8 cellular contexts compared by ENCODE assay signal in genomic region chr14:24368215-24368561, GRCh38. TPM values are rescaled to one million over a fixed set of nuclear protein-coding genes. Genes with fewer than 3 reads are reported as not detected.
A peak's percentile ranks its signal among the peaks of the same experiment; 100 is the strongest.
DNase-seq lines count a peak whose midpoint lies in the region; ATAC-seq and TF ChIP-seq lines count a peak whose summit lies in the region.

No MANE protein-coding gene starts in this region.

- TF ChIP-seq POLR2A in heart left ventricle (IDR thresholded peaks at IDR 0.05) (no peak), uterus (IDR thresholded peaks at IDR 0.05) (no peak)

- ATAC-seq in heart left ventricle (no peak), left ventricle myocardium superior (no peak), HG02981 (IDR thresholded peaks at IDR 0.05; ENCODE audit: unreplicated experiment) (no peak)

- no peaks in the 10 kb centered on the region for H3K27me3 Mint-ChIP-seq in chondrocyte (ENCODE audit: low read depth)

- 2 to 13% (median 8%) methylated on average over 14 to 15 of the region's 15 CpGs for WGBS in heart left ventricle, 4 donors

- H3K27ac Mint-ChIP-seq in chondrocyte (ENCODE audit: unreplicated experiment): peak overlapping the region; percentile 98

- peaks cover 44% of the 10 kb centered on the region for H3K4me1 Mint-ChIP-seq in chondrocyte (ENCODE audit: low read depth)

- H3K9me3 Mint-ChIP-seq in chondrocyte (ENCODE audit: low read depth): no peaks in the 10 kb centered on the region

- TF ChIP-seq CTCF in heart left ventricle (IDR thresholded peaks at IDR 0.05) (no peak), chondrocyte (IDR thresholded peaks at IDR 0.05) (no peak), uterus (IDR thresholded peaks at IDR 0.05) (no peak)

- H3K4me1 ChIP-seq in heart left ventricle: peaks cover 0 to 48% (median 20%) of the 10 kb centered on the region in 12 donors
- peaks cover 18% of the 10 kb centered on the region for H3K4me1 ChIP-seq in mucosa of stomach (ENCODE audit: control insufficient read depth, insufficient read depth, low read length)
- H3K4me1 ChIP-seq in uterus: no peaks in the 10 kb centered on the region

- no peaks in the 10 kb centered on the region for H3K9me3 ChIP-seq in heart left ventricle
- H3K9me3 ChIP-seq in mucosa of stomach (ENCODE audit: control insufficient read depth, low read length): no peaks in the 10 kb centered on the region
- H3K9me3 ChIP-seq in uterus: no peaks in the 10 kb centered on the region

- peak overlapping the region; percentile 60 to 99 (median 89) for H3K27ac ChIP-seq in heart left ventricle
- peak overlapping the region; percentile 94 to 99 for H3K27ac ChIP-seq in uterus

- H3K27me3 ChIP-seq in heart left ventricle (peaks cover 0 to 37% (median 6%) of the 10 kb centered on the region in 9 donors), mucosa of stomach (ENCODE audit: control insufficient read depth, insufficient read depth, low read length) (peaks cover 17% of the 10 kb centered on the region), uterus (no peaks in the 10 kb centered on the region)

- peak overlapping the region; percentile 27 to 81 (median 57) for H3K4me3 ChIP-seq in heart left ventricle
- H3K4me3 ChIP-seq in mucosa of stomach (ENCODE audit: low read length): peak overlapping the region; percentile 63
- peak overlapping the region; percentile 69 to 81 for H3K4me3 ChIP-seq in uterus

- peak in 1 of 5 donors; percentile 37 for DNase-seq in heart left ventricle
- no peak for DNase-seq in left ventricle myocardium superior
- DNase-seq in chondrocyte (ENCODE audit: low spot score): no peak
- DNase-seq in uterus: no peak
- no peak for DNase-seq in RPMI8226
- no peak for DNase-seq in NCI-H1048 (lab: John Stamatoyannopoulos, UW)

- peaks cover 7% of the 10 kb centered on the region for H3K36me3 Mint-ChIP-seq in chondrocyte (ENCODE audit: low read depth)

- H3K9ac ChIP-seq in mucosa of stomach (ENCODE audit: low read length): peak overlapping the region; percentile 81

- H3K36me3 ChIP-seq in heart left ventricle: peaks cover 0 to 3% (median 0%) of the 10 kb centered on the region in 9 donors
- H3K36me3 ChIP-seq in mucosa of stomach (ENCODE audit: control insufficient read depth, insufficient read depth, low read length): no peaks in the 10 kb centered on the region
- no peaks in the 10 kb centered on the region for H3K36me3 ChIP-seq in uterus

- H3K4me3 Mint-ChIP-seq in chondrocyte (ENCODE audit: unreplicated experiment): peak overlapping the region; percentile 92

- intact Hi-C loops in heart left ventricle (cut with DNase I) (loop anchor here in 4 of 10 donors (5.0 kb wide), 3 partner anchors 34 to 64 kb away; no protein-coding TSS in a partner anchor), left ventricle myocardium superior (cut with micrococcal nuclease) (no loop called here), uterus (cut with DNase I; ENCODE audit: low total_unique reads) (loop anchor here (5.0 kb wide), 1 partner anchor 64 kb away; no protein-coding TSS in a partner anchor)

RNA-seq across cellular contexts. Expression of gene NFATC4, which starts 0.2 kb away (rescaled TPM):
- total RNA-seq in heart left ventricle: 10 to 100 TPM in 7 of 9 donors, 1 to 10 TPM in 2; 6.5 to 19.1 (median 11.7) TPM
- 10 to 100 TPM; 12.5 to 23.0 TPM for polyA plus RNA-seq in heart left ventricle
- total RNA-seq in left ventricle myocardium superior: 21.7 TPM
- 93.4 to 99.2 TPM (median 97.7 TPM) in 3 replicates for total RNA-seq in chondrocyte
- total RNA-seq in uterus: 100 to 1,000 TPM in 1 of 4 donors, 10 to 100 TPM in 3; 25.6 to 187 (median 86.4) TPM

RNA-seq across cellular contexts. Expression of gene RIPK3, which starts 28.4 kb away (rescaled TPM):
- total RNA-seq in heart left ventricle (10 to 100 TPM in 1 of 9 donors, 1 to 10 TPM in 6, under 1 TPM in 2; 0.75 to 10.5 (median 3.0) TPM), left ventricle myocardium superior (3.5 TPM), chondrocyte (0.80 to 1.3 TPM (median 0.90 TPM) in 3 replicates), uterus (100 to 1,000 TPM in 1 of 4 donors, 1 to 10 TPM in 2, under 1 TPM in 1; 0.29 to 123 (median 6.0) TPM)
- polyA plus RNA-seq in heart left ventricle: 1 to 10 TPM; 4.0 to 4.4 TPM

RNA-seq across cellular contexts. Expression of gene NYNRIN, which starts 30.6 kb away (rescaled TPM):
- total RNA-seq in heart left ventricle: 10 to 100 TPM in 1 of 9 donors, 1 to 10 TPM in 8; 3.7 to 10.0 (median 7.5) TPM
- polyA plus RNA-seq in heart left ventricle: 1 to 10 TPM; 3.6 to 6.7 TPM
- 7.3 TPM for total RNA-seq in left ventricle myocardium superior
- total RNA-seq in chondrocyte: 20.0 to 32.1 TPM (median 21.0 TPM) in 3 replicates
- 10 to 100 TPM in 3 of 4 donors, 1 to 10 TPM in 1; 4.9 to 51.1 (median 27.3) TPM for total RNA-seq in uterus

RNA-seq across cellular contexts. Expression of gene ADCY4, which starts 33.3 kb away (rescaled TPM):
- total RNA-seq in heart left ventricle (10 to 100 TPM; 20.7 to 47.5 (median 27.5) TPM), left ventricle myocardium superior (26.5 TPM), chondrocyte (1.5 to 5.2 TPM (median 3.3 TPM) in 3 replicates), uterus (100 to 1,000 TPM in 2 of 4 donors, 10 to 100 TPM in 2; 22.8 to 138 (median 86.1) TPM)
- 10 to 100 TPM; 21.9 to 40.4 TPM for polyA plus RNA-seq in heart left ventricle

RNA-seq across cellular contexts. Expression of gene LTB4R, which starts 56.9 kb away (rescaled TPM):
- total RNA-seq in heart left ventricle: 1 to 10 TPM in 8 of 9 donors, under 1 TPM in 1; 0.92 to 8.8 (median 1.7) TPM
- 1 to 10 TPM; 1.2 to 2.2 TPM for polyA plus RNA-seq in heart left ventricle
- total RNA-seq in left ventricle myocardium superior: 1.6 TPM
- total RNA-seq in chondrocyte: 6.1 to 12.0 TPM (median 7.3 TPM) in 3 replicates
- total RNA-seq in uterus: 10 to 100 TPM in 1 of 4 donors, 1 to 10 TPM in 3; 3.7 to 19.5 (median 5.6) TPM
